ENCODE assay signal across 1 cellular context in genomic region chr2:231593666-231594065, GRCh38.
TF ChIP-seq lines count a peak whose summit lies in the region.

No MANE protein-coding gene starts in this region.

TF ChIP-seq in IMR-90, 13 proteins besides CTCF, POLR2A, EP300 and RAD21:
- TF ChIP-seq MXI1 (IDR thresholded peaks at IDR 0.05; ENCODE audit: borderline replicate concordance, low read depth, low read length): no peak
- TF ChIP-seq CEBPB (IDR thresholded peaks at IDR 0.05; ENCODE audit: low read depth, low read length): no peak
- TF ChIP-seq MAFK (IDR thresholded peaks at IDR 0.05; ENCODE audit: low read depth, low read length): no peak
- no peak for TF ChIP-seq RCOR1 (IDR thresholded peaks at IDR 0.05; ENCODE audit: insufficient replicate concordance, low read length)
- no peak for TF ChIP-seq RFX5 (IDR thresholded peaks at IDR 0.05; ENCODE audit: low read depth, low read length)
